11 cellular contexts compared by ENCODE assay signal in the genomic region with DNA sequence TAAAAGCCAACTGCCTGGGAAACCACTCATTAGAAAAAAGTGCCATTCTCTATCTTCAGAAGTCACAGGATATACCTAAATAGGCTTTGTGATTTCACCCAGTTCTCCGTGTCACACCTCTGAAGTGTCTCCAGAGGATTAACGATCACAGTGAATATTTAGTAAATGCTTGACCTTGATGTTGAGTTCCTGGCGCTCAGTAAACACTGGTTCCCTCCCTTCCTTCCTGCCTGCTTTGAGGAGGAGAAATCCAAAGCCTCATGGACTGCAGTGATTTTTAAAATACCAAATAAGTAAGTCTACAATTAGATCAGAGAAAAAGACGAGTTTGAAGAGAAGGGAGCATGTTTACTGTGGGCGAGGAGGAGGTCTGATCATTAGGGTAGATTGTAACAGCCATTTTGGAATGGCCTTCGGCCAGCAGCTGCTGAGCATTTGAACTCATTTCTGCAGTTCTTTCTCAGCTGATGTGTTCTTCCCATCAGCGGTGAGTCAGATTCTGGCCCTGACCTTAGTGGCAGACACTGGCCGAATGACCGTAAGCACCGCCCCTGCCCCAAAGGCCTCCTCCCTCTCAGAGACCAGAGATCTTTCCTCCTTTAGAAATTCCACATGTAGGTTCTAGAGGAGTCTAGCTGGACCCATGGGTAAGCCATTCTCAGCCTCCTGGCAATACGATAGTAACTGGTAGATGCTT.
DNase-seq lines count a peak whose midpoint lies in the region; FAIRE-seq and TF ChIP-seq lines count a peak whose summit lies in the region.
"Had no signal": no experiment of that assay in that cellular context is flagged by ENCODE, and none has a peak within 500 bp of the region (broad histone marks: within the 10 kb centered on the region; RNA-seq: fewer than 3 reads in every experiment).

No MANE protein-coding gene starts in this region.

- 70% methylated on average over 11 of the region's 11 CpGs for WGBS in liver
- 52 to 61% methylated on average over 11 of the region's 11 CpGs for WGBS in tibial nerve, 2 donors

- no peak for TF ChIP-seq CTCF in liver (IDR thresholded peaks at IDR 0.05; ENCODE audit: low read depth, low read length, missing input control)
- TF ChIP-seq CTCF in tibial nerve (IDR thresholded peaks at IDR 0.05): no peak

- no peak for TF ChIP-seq POLR2A in tibial nerve (IDR thresholded peaks at IDR 0.05)

- H3K27me3 ChIP-seq in liver (ENCODE audit: control insufficient read depth in 4 of 4, insufficient read depth in 4 of 4, low read length in 3 of 4) (no peaks in the 10 kb centered on the region), tibial nerve (no peaks in the 10 kb centered on the region), H7 (ENCODE audit: control insufficient read depth, insufficient read depth, low read length) (no peaks in the 10 kb centered on the region)
- H3K27me3 ChIP-seq: cardiac muscle cell had no signal

- DNase-seq in HTR-8/SVneo (ENCODE audit: insufficient read length, low spot score): peak; percentile 53
- peak; percentile 79 for DNase-seq in dermis blood vessel endothelial cell
- DNase-seq in tibial nerve (ENCODE audit: low spot score in 2 of 2): peak; percentile 8 to 25
- DNase-seq in Ammon's horn (ENCODE audit: low spot score): no peak
- no peak for DNase-seq in NCI-H446 treated with DMSO at 0.1 percent for 48 hours (lab: John Stamatoyannopoulos, UW)
- no peak for DNase-seq in urothelium cell line (ENCODE audit: low spot score)
- no peak for DNase-seq in H7
- DNase-seq: activated CD4-positive, CD25-positive, alpha-beta regulatory T cell treated with anti-CD3 and anti-CD28 coated beads, Interleukin-2, amount 50 U/mL, for 72 hours; NCI-H2171 treated with DMSO at 0.1 percent for 48 hours had no signal

- peak overlapping the region; percentile 11 to 66 for H3K27ac ChIP-seq in liver (ENCODE audit: low read depth in 1 of 2, low read length in 2 of 2)
- peak overlapping the region in 3 of 4 donors; percentile 56 to 78 (median 72) for H3K27ac ChIP-seq in tibial nerve
- H3K27ac ChIP-seq: cardiac muscle cell had no signal

- FAIRE-seq in HTR-8/SVneo (lab: Jason Lieb, UNC) (peak; percentile 58), urothelium cell line (lab: Jason Lieb, UNC) (no peak)

- TF ChIP-seq EP300 in tibial nerve (IDR thresholded peaks at IDR 0.05): peak in 1 of 2 donors; percentile 57

- no peak for TF ChIP-seq RAD21 in liver (IDR thresholded peaks at IDR 0.05)

- H3K9me3 ChIP-seq in liver (ENCODE audit: control insufficient read depth in 4 of 4, low read length in 3 of 4): no peaks in the 10 kb centered on the region
- peaks cover 0 to 3% (median 0%) of the 10 kb centered on the region in 4 donors for H3K9me3 ChIP-seq in tibial nerve

- H3K36me3 ChIP-seq in liver (ENCODE audit: control insufficient read depth in 4 of 4, insufficient read depth in 3 of 4, low read depth in 1 of 4, low read length in 3 of 4) (no peaks in the 10 kb centered on the region), tibial nerve (no peaks in the 10 kb centered on the region), H7 (replicated peaks; ENCODE audit: control insufficient read depth, insufficient read depth, low read length) (no peaks in the 10 kb centered on the region)
- H3K36me3 ChIP-seq: cardiac muscle cell had no signal

- H3K4me3 ChIP-seq in liver (ENCODE audit: low read depth in 1 of 3, low read length in 3 of 3) (no peak overlapping the region), tibial nerve (no peak overlapping the region), H7 (ENCODE audit: insufficient read depth, low read depth, low read length) (no peak overlapping the region)
- H3K4me3 ChIP-seq: cardiac muscle cell had no signal

- H3K4me1 ChIP-seq in liver (ENCODE audit: control insufficient read depth in 4 of 4, insufficient read depth in 4 of 4, low read length in 3 of 4) (no peaks in the 10 kb centered on the region), tibial nerve (peaks cover 0 to 24% (median 9%) of the 10 kb centered on the region in 4 donors)

- no peak overlapping the region for H3K9ac ChIP-seq in liver (ENCODE audit: low read depth in 1 of 2, low read length in 2 of 2)

TF ChIP-seq in liver, 16 proteins besides CTCF, POLR2A, EP300 and RAD21:
- TF ChIP-seq JUND (IDR thresholded peaks at IDR 0.05): peak in 1 of 2 donors; percentile 65
- TF ChIP-seq HNF4A (conservative IDR thresholded peaks at IDR 0.05): no peak
- peak; percentile 52 for TF ChIP-seq NR2F2 (IDR thresholded peaks at IDR 0.05)

Comparison
In these comparisons a context has a peak if more than half of its experiments do, and no peak if none do; other contexts are left out.
1. DNase-seq: peak in HTR-8/SVneo (single experiment), dermis blood vessel endothelial cell (single experiment) and tibial nerve (2 of 2); none in Ammon's horn (single experiment), NCI-H446 treated with DMSO at 0.1 percent for 48 hours (single experiment), urothelium cell line (single experiment) and H7 (single experiment).